In the genomic region with DNA sequence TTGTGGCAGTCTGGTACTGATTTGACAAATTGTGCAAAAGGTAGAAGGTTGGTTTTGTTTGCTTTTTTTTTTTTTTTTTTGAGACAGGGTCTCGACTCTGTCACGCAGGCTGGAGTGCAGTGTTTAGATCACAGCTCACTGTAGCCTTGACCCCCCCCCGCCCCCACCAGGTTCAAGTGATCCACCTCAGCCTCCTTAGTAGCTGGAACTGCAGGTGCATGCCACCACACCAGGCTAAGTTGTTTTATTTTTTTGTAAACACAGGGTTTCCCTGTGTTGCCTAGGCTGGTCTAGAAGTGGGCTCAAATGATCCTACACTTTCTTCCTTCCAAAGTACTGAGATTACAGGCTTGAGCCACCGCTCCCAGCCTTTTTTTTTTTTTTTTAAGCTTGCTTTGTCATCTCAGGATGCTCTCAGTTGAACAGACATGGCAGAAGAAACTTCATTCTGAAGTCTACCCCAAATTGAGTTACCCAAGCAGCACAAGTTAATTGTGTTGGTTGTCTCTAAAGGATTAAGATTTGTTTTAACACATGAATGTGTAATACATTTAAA, we compare ENCODE assay signal across 25 cellular contexts. TPM values are rescaled to one million over a fixed set of nuclear protein-coding genes. Genes with fewer than 3 reads are reported as not detected.
"Had no signal": no experiment of that assay in that cellular context is flagged by ENCODE, and none has a peak within 500 bp of the region (broad histone marks: within the 10 kb centered on the region; RNA-seq: fewer than 3 reads in every experiment).

No MANE protein-coding gene starts in this region.

- H3K27me3 Mint-ChIP-seq: activated B cell treated with CpG ODN at 0.5 μM for 24 hours; activated CD4-positive, alpha-beta memory T cell treated with anti-CD3 and anti-CD28 coated beads for 36 hours; activated CD4-positive, alpha-beta T cell treated with anti-CD3 and anti-CD28 coated beads, Interleukin-2, amount 10 ng/mL, durations not matched to agents 7 days and 5 days; activated naive CD4-positive, alpha-beta T cell treated with anti-CD3 and anti-CD28 coated beads, Interleukin-2, amount 10 ng/mL, durations not matched to agents 7 days and 5 days; activated naive CD8-positive, alpha-beta T cell treated with anti-CD3 and anti-CD28 coated beads for 36 hours; activated T-helper 17 cell treated with anti-CD3 and anti-CD28 coated beads, Interleukin-2, amount 50 U/mL, for 72 hours; T-helper 17 cell had no signal

- H3K4me3 Mint-ChIP-seq: activated B cell treated with CpG ODN at 0.5 μM for 24 hours; activated CD4-positive, alpha-beta memory T cell treated with anti-CD3 and anti-CD28 coated beads for 36 hours; activated CD4-positive, alpha-beta T cell treated with anti-CD3 and anti-CD28 coated beads, Interleukin-2, amount 10 ng/mL, durations not matched to agents 7 days and 5 days; activated naive CD4-positive, alpha-beta T cell treated with anti-CD3 and anti-CD28 coated beads, Interleukin-2, amount 10 ng/mL, durations not matched to agents 7 days and 5 days; activated naive CD8-positive, alpha-beta T cell treated with anti-CD3 and anti-CD28 coated beads for 36 hours; activated T-helper 17 cell treated with anti-CD3 and anti-CD28 coated beads, Interleukin-2, amount 50 U/mL, for 72 hours; T-helper 17 cell had no signal

- DNase-seq: activated B cell treated with CpG ODN at 0.5 μM for 24 hours; activated CD4-positive, alpha-beta memory T cell treated with anti-CD3 and anti-CD28 coated beads for 36 hours; activated CD4-positive, alpha-beta T cell treated with anti-CD3 and anti-CD28 coated beads for 1 hour; activated CD4-positive, alpha-beta T cell treated with anti-CD3 and anti-CD28 coated beads, Interleukin-2, amount 10 ng/mL, durations not matched to agents 7 days and 5 days; activated gamma-delta T cell; activated naive CD4-positive, alpha-beta T cell treated with anti-CD3 and anti-CD28 coated beads, Interleukin-2, amount 10 ng/mL, durations not matched to agents 7 days and 5 days; activated naive CD8-positive, alpha-beta T cell treated with anti-CD3 and anti-CD28 coated beads for 36 hours; activated T-cell treated with anti-CD3 and anti-CD28 coated beads for 4 hours; activated T-cell treated with anti-CD3 and anti-CD28 coated beads, Interleukin-2, amount 50 U/mL, for 48 hours; cerebellar nuclear complex; MM.1S; NCI-H1105; NCI-H1436; NCI-H1694 treated with DMSO at 0.1 percent for 48 hours; NCI-H2029 treated with DMSO at 0.1 percent for 48 hours; NCI-H510A treated with DMSO at 0.1 percent for 48 hours; PC-3; SHP77 treated with DMSO at 0.1 percent for 48 hours; T-helper 17 cell; T-helper 9 cell had no signal

- H3K9ac ChIP-seq: KMS-11 had no signal

- ATAC-seq: PC-3, T-helper 17 cell had no signal

- H3K27ac ChIP-seq: KMS-11 had no signal

- H3K27ac Mint-ChIP-seq: activated B cell treated with CpG ODN at 0.5 μM for 24 hours; activated CD4-positive, alpha-beta memory T cell treated with anti-CD3 and anti-CD28 coated beads for 36 hours; activated CD4-positive, alpha-beta T cell treated with anti-CD3 and anti-CD28 coated beads, Interleukin-2, amount 10 ng/mL, durations not matched to agents 7 days and 5 days; activated naive CD4-positive, alpha-beta T cell treated with anti-CD3 and anti-CD28 coated beads, Interleukin-2, amount 10 ng/mL, durations not matched to agents 7 days and 5 days; activated naive CD8-positive, alpha-beta T cell treated with anti-CD3 and anti-CD28 coated beads for 36 hours; activated T-helper 17 cell treated with anti-CD3 and anti-CD28 coated beads, Interleukin-2, amount 50 U/mL, for 72 hours; T-helper 17 cell had no signal

- H3K4me2 ChIP-seq: KMS-11 had no signal

RNA-seq across cellular contexts. Expression of gene TEX46, which starts 11.8 kb away (rescaled TPM):
- total RNA-seq: activated B cell treated with CpG ODN at 0.5 μM for 24 hours; activated CD4-positive, alpha-beta memory T cell treated with anti-CD3 and anti-CD28 coated beads for 36 hours; activated CD4-positive, alpha-beta T cell treated with anti-CD3 and anti-CD28 coated beads, Interleukin-2, amount 10 ng/mL, durations not matched to agents 7 days and 5 days; activated CD8-positive, alpha-beta memory T cell treated with anti-CD3 and anti-CD28 coated beads for 36 hours; activated naive CD8-positive, alpha-beta T cell treated with anti-CD3 and anti-CD28 coated beads for 36 hours; activated T-helper 17 cell treated with anti-CD3 and anti-CD28 coated beads, Interleukin-2, amount 50 U/mL, for 72 hours; cardiac septum; PC-3; SK-MEL-5; T-helper 17 cell had no signal

RNA-seq across cellular contexts. Expression of gene LACTBL1, which starts 54.8 kb away (rescaled TPM):
- total RNA-seq: activated B cell treated with CpG ODN at 0.5 μM for 24 hours; activated CD4-positive, alpha-beta memory T cell treated with anti-CD3 and anti-CD28 coated beads for 36 hours; activated CD4-positive, alpha-beta T cell treated with anti-CD3 and anti-CD28 coated beads, Interleukin-2, amount 10 ng/mL, durations not matched to agents 7 days and 5 days; activated CD8-positive, alpha-beta memory T cell treated with anti-CD3 and anti-CD28 coated beads for 36 hours; activated naive CD8-positive, alpha-beta T cell treated with anti-CD3 and anti-CD28 coated beads for 36 hours; activated T-helper 17 cell treated with anti-CD3 and anti-CD28 coated beads, Interleukin-2, amount 50 U/mL, for 72 hours; cardiac septum; PC-3; SK-MEL-5; T-helper 17 cell had no signal
